ENCODE assay signal across 1 cellular context in the genomic region with DNA sequence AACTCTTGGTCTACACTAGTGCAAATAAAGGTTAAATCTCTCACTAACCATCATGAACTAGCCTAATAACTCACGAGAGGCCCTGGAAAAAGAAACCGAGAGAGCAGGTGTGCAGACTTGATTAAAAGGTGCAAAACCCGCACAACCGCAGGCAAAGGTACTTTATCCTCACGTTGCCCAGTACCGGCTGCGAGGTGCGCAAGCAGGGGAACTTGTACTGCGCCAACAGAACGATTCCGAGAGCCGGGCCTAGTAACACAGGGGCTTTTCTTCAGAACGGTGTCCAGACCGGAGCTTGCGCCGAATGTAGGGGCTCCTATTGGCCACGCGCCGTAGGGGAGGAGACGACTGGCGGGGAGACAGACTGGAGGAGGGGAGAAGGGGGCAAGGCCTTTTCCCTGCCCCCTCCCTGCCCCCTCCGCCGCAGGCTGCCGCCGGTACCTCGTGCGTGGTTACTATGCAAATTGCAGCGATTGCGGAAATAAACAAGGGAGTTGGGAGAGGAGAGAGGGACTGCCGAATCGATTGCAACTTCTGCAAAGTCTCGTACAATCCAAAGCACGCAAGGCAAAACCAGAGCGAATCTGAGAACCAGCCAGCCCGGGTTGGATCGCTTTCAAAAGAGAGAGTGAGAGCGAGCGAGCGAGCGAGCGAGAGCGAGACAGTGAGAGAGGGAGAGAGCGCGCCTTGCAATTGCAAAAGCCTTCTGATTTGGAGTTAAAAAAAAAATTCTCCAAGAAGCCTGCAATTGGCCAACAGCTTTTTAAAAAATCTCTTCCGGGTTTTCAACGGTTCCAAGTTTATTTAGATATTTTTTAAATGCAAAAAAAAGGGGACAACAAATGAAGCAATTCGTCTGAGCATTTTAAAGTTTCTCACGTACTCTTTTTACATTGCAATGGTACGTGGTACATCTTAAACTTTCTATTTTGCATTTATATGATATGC.
A peak's percentile ranks its signal among the peaks of the same experiment; 100 is the strongest.
TF ChIP-seq lines count a peak whose summit lies in the region.

No MANE protein-coding gene starts in this region.

TF ChIP-seq in K562, 482 proteins besides CTCF, POLR2A, EP300 and RAD21 (continued from another document and continues in another):
- TF ChIP-seq, protein P1, sequence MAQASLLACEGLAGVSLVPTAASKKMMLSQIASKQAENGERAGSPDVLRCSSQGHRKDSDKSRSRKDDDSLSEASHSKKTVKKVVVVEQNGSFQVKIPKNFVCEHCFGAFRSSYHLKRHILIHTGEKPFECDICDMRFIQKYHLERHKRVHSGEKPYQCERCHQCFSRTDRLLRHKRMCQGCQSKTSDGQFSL (CRISPR knock-in tag; IDR thresholded peaks at IDR 0.05) = no peak
- TF ChIP-seq, protein P1 (tag; IDR thresholded peaks at IDR 0.05) = no peak
- TF ChIP-seq TEAD1 (CRISPR knock-in tag; IDR thresholded peaks at IDR 0.05) (peak in 1 of 2 experiments; percentile 63; a peak in 1 of 4 replicates), ILK (tag; IDR thresholded peaks at IDR 0.05; ENCODE audit: borderline replicate concordance, low read depth) (no peak), MYBL2 (IDR thresholded peaks at IDR 0.05; ENCODE audit: low read depth) (peak; percentile 95), MYBL2 (CRISPR knock-in tag; IDR thresholded peaks at IDR 0.05; ENCODE audit: borderline replicate concordance) (no peak), NR2C1 (IDR thresholded peaks at IDR 0.05) (peak; percentile 40; the same call in 1 of the 2 replicates), NR2C1 (tag; IDR thresholded peaks at IDR 0.05) (peak; percentile 72), TAF9B (IDR thresholded peaks at IDR 0.05; ENCODE audit: partially characterized antibody) (peak; percentile 34), TOE1 (IDR thresholded peaks at IDR 0.05; ENCODE audit: borderline replicate concordance) (peak; percentile 77; the same call in 1 of the 2 replicates), TOE1 (CRISPR knock-in tag; IDR thresholded peaks at IDR 0.05; ENCODE audit: borderline replicate concordance, low read depth) (no peak), HMGN3 (IDR thresholded peaks at IDR 0.05; ENCODE audit: borderline replicate concordance, extremely low read depth, insufficient read length, low read depth, low read length) (peak; percentile 63), RFX1 (IDR thresholded peaks at IDR 0.05) (peak; percentile 43; the same call in 1 of the 2 replicates), TBL1XR1 (IDR thresholded peaks at IDR 0.05; ENCODE audit: low read length in 2 of 2) (peak in 1 of 2 experiments; percentile 84; a peak in 1 of 4 replicates), CTBP1 (IDR thresholded peaks at IDR 0.05; ENCODE audit: borderline replicate concordance) (peak; percentile 76; the same call in 1 of the 2 replicates), RBM39 (optimal IDR thresholded peaks at IDR 0.05; ENCODE audit: low read depth, low read length) (no peak), ZFP1 (CRISPR knock-in tag; IDR thresholded peaks at IDR 0.05) (no peak), POLR3A (IDR thresholded peaks at IDR 0.05; ENCODE audit: borderline replicate concordance, extremely low read depth, insufficient read depth, insufficient read length) (no peak), SMARCA5 (IDR thresholded peaks at IDR 0.05) (no peak), ZFPM2 (CRISPR knock-in tag; IDR thresholded peaks at IDR 0.05) (no peak), ZNF324 (CRISPR knock-in tag; IDR thresholded peaks at IDR 0.05) (no peak), GATAD2A (IDR thresholded peaks at IDR 0.05) (peak; percentile 41; the same call in 1 of the 2 replicates), HDAC3 (IDR thresholded peaks at IDR 0.05; ENCODE audit: borderline replicate concordance, partially characterized antibody) (peak; percentile 46), KLF16 (IDR thresholded peaks at IDR 0.05) (no peak), NFATC3 (IDR thresholded peaks at IDR 0.05) (0 out of 2 replicates have a peak, but pooled peaks have one; percentile 13), CHD2 (IDR thresholded peaks at IDR 0.05; ENCODE audit: low read depth, low read length) (peak; percentile 70), ZNF76 (CRISPR knock-in tag; IDR thresholded peaks at IDR 0.05; ENCODE audit: borderline replicate concordance) (no peak), ETV6 (IDR thresholded peaks at IDR 0.05; ENCODE audit: borderline replicate concordance in 1 of 2, low read depth in 2 of 2, low read length in 1 of 2) (no peak; a peak in 1 of 4 replicates), ETV6 (CRISPR knock-in tag; IDR thresholded peaks at IDR 0.05; ENCODE audit: borderline replicate concordance) (no peak)
- TF ChIP-seq, protein P2, sequence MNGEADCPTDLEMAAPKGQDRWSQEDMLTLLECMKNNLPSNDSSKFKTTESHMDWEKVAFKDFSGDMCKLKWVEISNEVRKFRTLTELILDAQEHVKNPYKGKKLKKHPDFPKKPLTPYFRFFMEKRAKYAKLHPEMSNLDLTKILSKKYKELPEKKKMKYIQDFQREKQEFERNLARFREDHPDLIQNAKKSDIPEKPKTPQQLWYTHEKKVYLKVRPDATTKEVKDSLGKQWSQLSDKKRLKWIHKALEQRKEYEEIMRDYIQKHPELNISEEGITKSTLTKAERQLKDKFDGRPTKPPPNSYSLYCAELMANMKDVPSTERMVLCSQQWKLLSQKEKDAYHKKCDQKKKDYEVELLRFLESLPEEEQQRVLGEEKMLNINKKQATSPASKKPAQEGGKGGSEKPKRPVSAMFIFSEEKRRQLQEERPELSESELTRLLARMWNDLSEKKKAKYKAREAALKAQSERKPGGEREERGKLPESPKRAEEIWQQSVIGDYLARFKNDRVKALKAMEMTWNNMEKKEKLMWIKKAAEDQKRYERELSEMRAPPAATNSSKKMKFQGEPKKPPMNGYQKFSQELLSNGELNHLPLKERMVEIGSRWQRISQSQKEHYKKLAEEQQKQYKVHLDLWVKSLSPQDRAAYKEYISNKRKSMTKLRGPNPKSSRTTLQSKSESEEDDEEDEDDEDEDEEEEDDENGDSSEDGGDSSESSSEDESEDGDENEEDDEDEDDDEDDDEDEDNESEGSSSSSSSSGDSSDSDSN (IDR thresholded peaks at IDR 0.05; ENCODE audit: borderline replicate concordance in 1 of 2, low read depth in 2 of 2, low read length in 2 of 2) = peak in 1 of 2 experiments; percentile 41; a peak in 2 of 4 replicates
- TF ChIP-seq, protein P3, sequence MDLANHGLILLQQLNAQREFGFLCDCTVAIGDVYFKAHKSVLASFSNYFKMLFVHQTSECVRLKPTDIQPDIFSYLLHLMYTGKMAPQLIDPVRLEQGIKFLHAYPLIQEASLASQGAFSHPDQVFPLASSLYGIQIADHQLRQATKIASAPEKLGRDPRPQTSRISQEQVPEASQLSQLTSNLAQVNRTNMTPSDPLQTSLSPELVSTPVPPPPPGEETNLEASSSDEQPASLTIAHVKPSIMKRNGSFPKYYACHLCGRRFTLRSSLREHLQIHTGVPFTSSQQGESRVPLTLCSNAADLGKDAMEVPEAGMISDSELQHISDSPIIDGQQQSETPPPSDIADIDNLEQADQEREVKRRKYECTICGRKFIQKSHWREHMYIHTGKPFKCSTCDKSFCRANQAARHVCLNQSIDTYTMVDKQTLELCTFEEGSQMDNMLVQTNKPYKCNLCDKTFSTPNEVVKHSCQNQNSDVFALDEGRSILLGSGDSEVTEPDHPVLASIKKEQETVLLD (IDR thresholded peaks at IDR 0.05) = peak; percentile 32; the same call in 1 of the 2 replicates
- TF ChIP-seq, protein P4, sequence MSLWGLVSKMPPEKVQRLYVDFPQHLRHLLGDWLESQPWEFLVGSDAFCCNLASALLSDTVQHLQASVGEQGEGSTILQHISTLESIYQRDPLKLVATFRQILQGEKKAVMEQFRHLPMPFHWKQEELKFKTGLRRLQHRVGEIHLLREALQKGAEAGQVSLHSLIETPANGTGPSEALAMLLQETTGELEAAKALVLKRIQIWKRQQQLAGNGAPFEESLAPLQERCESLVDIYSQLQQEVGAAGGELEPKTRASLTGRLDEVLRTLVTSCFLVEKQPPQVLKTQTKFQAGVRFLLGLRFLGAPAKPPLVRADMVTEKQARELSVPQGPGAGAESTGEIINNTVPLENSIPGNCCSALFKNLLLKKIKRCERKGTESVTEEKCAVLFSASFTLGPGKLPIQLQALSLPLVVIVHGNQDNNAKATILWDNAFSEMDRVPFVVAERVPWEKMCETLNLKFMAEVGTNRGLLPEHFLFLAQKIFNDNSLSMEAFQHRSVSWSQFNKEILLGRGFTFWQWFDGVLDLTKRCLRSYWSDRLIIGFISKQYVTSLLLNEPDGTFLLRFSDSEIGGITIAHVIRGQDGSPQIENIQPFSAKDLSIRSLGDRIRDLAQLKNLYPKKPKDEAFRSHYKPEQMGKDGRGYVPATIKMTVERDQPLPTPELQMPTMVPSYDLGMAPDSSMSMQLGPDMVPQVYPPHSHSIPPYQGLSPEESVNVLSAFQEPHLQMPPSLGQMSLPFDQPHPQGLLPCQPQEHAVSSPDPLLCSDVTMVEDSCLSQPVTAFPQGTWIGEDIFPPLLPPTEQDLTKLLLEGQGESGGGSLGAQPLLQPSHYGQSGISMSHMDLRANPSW (CRISPR knock-in tag; IDR thresholded peaks at IDR 0.05) = no peak
- TF ChIP-seq, protein P5, sequence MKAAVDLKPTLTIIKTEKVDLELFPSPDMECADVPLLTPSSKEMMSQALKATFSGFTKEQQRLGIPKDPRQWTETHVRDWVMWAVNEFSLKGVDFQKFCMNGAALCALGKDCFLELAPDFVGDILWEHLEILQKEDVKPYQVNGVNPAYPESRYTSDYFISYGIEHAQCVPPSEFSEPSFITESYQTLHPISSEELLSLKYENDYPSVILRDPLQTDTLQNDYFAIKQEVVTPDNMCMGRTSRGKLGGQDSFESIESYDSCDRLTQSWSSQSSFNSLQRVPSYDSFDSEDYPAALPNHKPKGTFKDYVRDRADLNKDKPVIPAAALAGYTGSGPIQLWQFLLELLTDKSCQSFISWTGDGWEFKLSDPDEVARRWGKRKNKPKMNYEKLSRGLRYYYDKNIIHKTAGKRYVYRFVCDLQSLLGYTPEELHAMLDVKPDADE (conservative IDR thresholded peaks at IDR 0.05; ENCODE audit: control insufficient read depth, low read depth, low read length) = peak; percentile 34; the same call in 1 of the 2 replicates
- TF ChIP-seq, protein P6, sequence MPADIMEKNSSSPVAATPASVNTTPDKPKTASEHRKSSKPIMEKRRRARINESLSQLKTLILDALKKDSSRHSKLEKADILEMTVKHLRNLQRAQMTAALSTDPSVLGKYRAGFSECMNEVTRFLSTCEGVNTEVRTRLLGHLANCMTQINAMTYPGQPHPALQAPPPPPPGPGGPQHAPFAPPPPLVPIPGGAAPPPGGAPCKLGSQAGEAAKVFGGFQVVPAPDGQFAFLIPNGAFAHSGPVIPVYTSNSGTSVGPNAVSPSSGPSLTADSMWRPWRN (IDR thresholded peaks at IDR 0.05; ENCODE audit: low read depth) = peak; percentile 59
- TF ChIP-seq, protein P7, sequence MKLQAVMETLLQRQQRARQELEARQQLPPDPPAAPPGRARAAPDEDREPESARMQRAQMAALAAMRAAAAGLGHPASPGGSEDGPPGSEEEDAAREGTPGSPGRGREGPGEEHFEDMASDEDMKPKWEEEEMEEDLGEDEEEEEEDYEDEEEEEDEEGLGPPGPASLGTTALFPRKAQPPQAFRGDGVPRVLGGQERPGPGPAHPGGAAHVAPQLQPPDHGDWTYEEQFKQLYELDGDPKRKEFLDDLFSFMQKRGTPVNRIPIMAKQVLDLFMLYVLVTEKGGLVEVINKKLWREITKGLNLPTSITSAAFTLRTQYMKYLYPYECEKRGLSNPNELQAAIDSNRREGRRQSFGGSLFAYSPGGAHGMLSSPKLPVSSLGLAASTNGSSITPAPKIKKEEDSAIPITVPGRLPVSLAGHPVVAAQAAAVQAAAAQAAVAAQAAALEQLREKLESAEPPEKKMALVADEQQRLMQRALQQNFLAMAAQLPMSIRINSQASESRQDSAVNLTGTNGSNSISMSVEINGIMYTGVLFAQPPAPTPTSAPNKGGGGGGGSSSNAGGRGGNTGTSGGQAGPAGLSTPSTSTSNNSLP (IDR thresholded peaks at IDR 0.05; ENCODE audit: borderline replicate concordance, low read depth, low read length) = no peak
- TF ChIP-seq, protein P8, sequence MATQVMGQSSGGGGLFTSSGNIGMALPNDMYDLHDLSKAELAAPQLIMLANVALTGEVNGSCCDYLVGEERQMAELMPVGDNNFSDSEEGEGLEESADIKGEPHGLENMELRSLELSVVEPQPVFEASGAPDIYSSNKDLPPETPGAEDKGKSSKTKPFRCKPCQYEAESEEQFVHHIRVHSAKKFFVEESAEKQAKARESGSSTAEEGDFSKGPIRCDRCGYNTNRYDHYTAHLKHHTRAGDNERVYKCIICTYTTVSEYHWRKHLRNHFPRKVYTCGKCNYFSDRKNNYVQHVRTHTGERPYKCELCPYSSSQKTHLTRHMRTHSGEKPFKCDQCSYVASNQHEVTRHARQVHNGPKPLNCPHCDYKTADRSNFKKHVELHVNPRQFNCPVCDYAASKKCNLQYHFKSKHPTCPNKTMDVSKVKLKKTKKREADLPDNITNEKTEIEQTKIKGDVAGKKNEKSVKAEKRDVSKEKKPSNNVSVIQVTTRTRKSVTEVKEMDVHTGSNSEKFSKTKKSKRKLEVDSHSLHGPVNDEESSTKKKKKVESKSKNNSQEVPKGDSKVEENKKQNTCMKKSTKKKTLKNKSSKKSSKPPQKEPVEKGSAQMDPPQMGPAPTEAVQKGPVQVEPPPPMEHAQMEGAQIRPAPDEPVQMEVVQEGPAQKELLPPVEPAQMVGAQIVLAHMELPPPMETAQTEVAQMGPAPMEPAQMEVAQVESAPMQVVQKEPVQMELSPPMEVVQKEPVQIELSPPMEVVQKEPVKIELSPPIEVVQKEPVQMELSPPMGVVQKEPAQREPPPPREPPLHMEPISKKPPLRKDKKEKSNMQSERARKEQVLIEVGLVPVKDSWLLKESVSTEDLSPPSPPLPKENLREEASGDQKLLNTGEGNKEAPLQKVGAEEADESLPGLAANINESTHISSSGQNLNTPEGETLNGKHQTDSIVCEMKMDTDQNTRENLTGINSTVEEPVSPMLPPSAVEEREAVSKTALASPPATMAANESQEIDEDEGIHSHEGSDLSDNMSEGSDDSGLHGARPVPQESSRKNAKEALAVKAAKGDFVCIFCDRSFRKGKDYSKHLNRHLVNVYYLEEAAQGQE (CRISPR knock-in tag; IDR thresholded peaks at IDR 0.05; ENCODE audit: low read depth) = 0 out of 2 replicates have a peak, but pooled peaks have one; percentile 19
- TF ChIP-seq, protein P9, sequence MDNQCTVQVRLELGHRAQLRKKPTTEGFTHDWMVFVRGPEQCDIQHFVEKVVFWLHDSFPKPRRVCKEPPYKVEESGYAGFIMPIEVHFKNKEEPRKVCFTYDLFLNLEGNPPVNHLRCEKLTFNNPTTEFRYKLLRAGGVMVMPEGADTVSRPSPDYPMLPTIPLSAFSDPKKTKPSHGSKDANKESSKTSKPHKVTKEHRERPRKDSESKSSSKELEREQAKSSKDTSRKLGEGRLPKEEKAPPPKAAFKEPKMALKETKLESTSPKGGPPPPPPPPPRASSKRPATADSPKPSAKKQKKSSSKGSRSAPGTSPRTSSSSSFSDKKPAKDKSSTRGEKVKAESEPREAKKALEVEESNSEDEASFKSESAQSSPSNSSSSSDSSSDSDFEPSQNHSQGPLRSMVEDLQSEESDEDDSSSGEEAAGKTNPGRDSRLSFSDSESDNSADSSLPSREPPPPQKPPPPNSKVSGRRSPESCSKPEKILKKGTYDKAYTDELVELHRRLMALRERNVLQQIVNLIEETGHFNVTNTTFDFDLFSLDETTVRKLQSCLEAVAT (IDR thresholded peaks at IDR 0.05) = peak in 1 of 2 experiments; percentile 7; a peak in 1 of 4 replicates
- TF ChIP-seq, protein P10, sequence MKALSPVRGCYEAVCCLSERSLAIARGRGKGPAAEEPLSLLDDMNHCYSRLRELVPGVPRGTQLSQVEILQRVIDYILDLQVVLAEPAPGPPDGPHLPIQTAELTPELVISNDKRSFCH (CRISPR knock-in tag; IDR thresholded peaks at IDR 0.05) = no peak
- TF ChIP-seq, protein P10 (tag; IDR thresholded peaks at IDR 0.05) = peak; percentile 42; the same call in 1 of the 2 replicates
